10 cellular contexts compared by ENCODE assay signal in genomic region chr6:90251295-90251992, GRCh38. TPM values are rescaled to one million over a fixed set of nuclear protein-coding genes. Genes with fewer than 3 reads are reported as not detected.
A peak's percentile ranks its signal among the peaks of the same experiment; 100 is the strongest.
DNase-seq lines count a peak whose midpoint lies in the region; ATAC-seq and TF ChIP-seq lines count a peak whose summit lies in the region.
"Had no signal": no experiment of that assay in that cellular context is flagged by ENCODE, and none has a peak within 500 bp of the region (broad histone marks: within the 10 kb centered on the region; RNA-seq: fewer than 3 reads in every experiment).

No MANE protein-coding gene starts in this region.

- H3K36me3 Mint-ChIP-seq in activated naive CD4-positive, alpha-beta T cell treated with anti-CD3 and anti-CD28 coated beads, Interleukin-2, amount 10 ng/mL, durations not matched to agents 7 days and 5 days, result peaks cover 63% of the 10 kb centered on the region
- H3K36me3 Mint-ChIP-seq in CD14-positive monocyte, result no peaks in the 10 kb centered on the region

- DNase-seq in activated naive CD4-positive, alpha-beta T cell treated with anti-CD3 and anti-CD28 coated beads, Interleukin-2, amount 10 ng/mL, durations not matched to agents 7 days and 5 days, result no peak
- no peak for DNase-seq in activated naive CD4-positive, alpha-beta T cell (lab: John Stamatoyannopoulos, UW)
- DNase-seq in NAMALWA (ENCODE audit: low spot score), result peak; percentile 72
- DNase-seq in inferior parietal cortex (ENCODE audit: extremely low spot score), result no peak
- no peak for DNase-seq in NCI-H2029 (lab: John Stamatoyannopoulos, UW)
- no peak for DNase-seq in CD14-positive monocyte (ENCODE audit: low spot score)
- DNase-seq in foreskin melanocyte, result no peak
- DNase-seq: aorta, right lobe of liver had no signal

- peak; percentile 95 for ATAC-seq in HG02763 (IDR thresholded peaks at IDR 0.05; ENCODE audit: unreplicated experiment)
- ATAC-seq: right lobe of liver had no signal

- peaks cover 15% of the 10 kb centered on the region for H3K9me3 Mint-ChIP-seq in activated naive CD4-positive, alpha-beta T cell treated with anti-CD3 and anti-CD28 coated beads, Interleukin-2, amount 10 ng/mL, durations not matched to agents 7 days and 5 days
- peaks cover 0 to 3% (median 0%) of the 10 kb centered on the region in 7 donors for H3K9me3 Mint-ChIP-seq in CD14-positive monocyte

- CTCF ChIA-PET in activated naive CD4-positive, alpha-beta T cell treated with anti-CD3 and anti-CD28 coated beads, Interleukin-2, amount 10 ng/mL, durations not matched to agents 7 days and 5 days (lab: Charles Lee), result interaction anchor here (1.0 to 1.6 kb wide), 5 partner anchors 13 to 34 kb away, joined by 3 to 6 read pairs (median 3); no protein-coding TSS in a partner anchor

- no peak for TF ChIP-seq CTCF in CD14-positive monocyte (IDR thresholded peaks at IDR 0.05)

- intact Hi-C loops in CD14-positive monocyte (cut with micrococcal nuclease), result no loop called here

- H3K4me1 Mint-ChIP-seq in activated naive CD4-positive, alpha-beta T cell treated with anti-CD3 and anti-CD28 coated beads, Interleukin-2, amount 10 ng/mL, durations not matched to agents 7 days and 5 days, result peaks cover 70% of the 10 kb centered on the region
- no peaks in the 10 kb centered on the region for H3K4me1 Mint-ChIP-seq in CD14-positive monocyte

- H3K27me3 Mint-ChIP-seq in activated naive CD4-positive, alpha-beta T cell treated with anti-CD3 and anti-CD28 coated beads, Interleukin-2, amount 10 ng/mL, durations not matched to agents 7 days and 5 days, result no peaks in the 10 kb centered on the region
- peaks cover 0 to 3% (median 0%) of the 10 kb centered on the region in 3 donors for H3K27me3 Mint-ChIP-seq in CD14-positive monocyte (ENCODE audit: low read depth in 3 of 3)

- peak overlapping the region; percentile 53 for H3K27ac Mint-ChIP-seq in activated naive CD4-positive, alpha-beta T cell treated with anti-CD3 and anti-CD28 coated beads, Interleukin-2, amount 10 ng/mL, durations not matched to agents 7 days and 5 days
- H3K27ac Mint-ChIP-seq in CD14-positive monocyte, result no peak overlapping the region

- H3K4me3 Mint-ChIP-seq in activated naive CD4-positive, alpha-beta T cell treated with anti-CD3 and anti-CD28 coated beads, Interleukin-2, amount 10 ng/mL, durations not matched to agents 7 days and 5 days, result no peak overlapping the region
- H3K4me3 Mint-ChIP-seq in CD14-positive monocyte, result no peak overlapping the region

RNA-seq across cellular contexts. Expression of gene BACH2, which starts 45.2 kb away (rescaled TPM):
- under 1 TPM; 0.04 to 0.09 TPM for polyA plus RNA-seq in CD14-positive monocyte
